Comparison of ENCODE assay signal across 9 cellular contexts in the genomic region with DNA sequence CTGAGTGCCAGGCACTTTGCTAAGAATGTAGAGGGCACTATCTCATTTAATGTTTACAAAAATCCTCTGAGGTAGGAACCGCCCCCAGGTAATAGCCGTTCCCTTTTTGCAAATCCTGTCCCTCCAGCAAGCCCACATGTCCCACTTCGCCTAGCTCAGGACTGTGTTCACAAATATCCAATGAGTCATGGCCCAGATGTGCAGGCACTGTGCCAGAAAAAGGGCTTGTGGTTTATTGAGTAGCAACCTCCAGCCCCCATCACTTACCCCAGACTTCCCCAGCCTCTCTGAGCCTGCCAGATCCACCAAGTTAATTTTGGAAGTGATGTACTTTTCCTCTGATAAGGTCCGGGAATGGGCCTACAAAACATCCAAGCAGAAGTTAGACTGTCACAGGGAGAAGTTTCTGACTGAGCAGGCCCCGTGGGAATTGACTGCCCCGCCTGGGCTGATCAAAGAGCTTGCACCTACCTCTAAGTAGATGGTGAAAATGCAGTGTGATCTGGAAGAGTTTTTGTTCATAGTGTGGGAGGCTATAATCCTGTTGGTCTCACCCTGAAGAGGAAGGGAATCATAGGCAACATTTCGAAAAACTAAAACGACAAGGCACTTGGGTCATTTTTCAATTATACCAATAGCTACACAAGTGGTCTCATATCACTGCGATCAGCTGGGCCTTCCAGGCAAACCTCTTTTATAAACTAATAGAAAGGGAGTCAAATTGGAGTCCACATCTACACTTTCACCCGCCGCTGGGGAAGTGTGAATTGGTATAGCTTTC. TPM values are rescaled to one million over a fixed set of nuclear protein-coding genes. Genes with fewer than 3 reads are reported as not detected.
DNase-seq lines count a peak whose midpoint lies in the region; ATAC-seq and TF ChIP-seq lines count a peak whose summit lies in the region.
"Had no signal": no experiment of that assay in that cellular context is flagged by ENCODE, and none has a peak within 500 bp of the region (broad histone marks: within the 10 kb centered on the region; RNA-seq: fewer than 3 reads in every experiment).

No MANE protein-coding gene starts in this region.

- H3K4me1 Mint-ChIP-seq in T-helper 17 cell (peaks cover 7% of the 10 kb centered on the region), neural progenitor cell (peaks cover 12% of the 10 kb centered on the region)

- no peaks in the 10 kb centered on the region for H3K9me3 Mint-ChIP-seq in neural progenitor cell
- H3K9me3 Mint-ChIP-seq: nephron had no signal

- no peaks in the 10 kb centered on the region for H3F3A ChIP-seq in neural progenitor cell (ENCODE audit: low read depth)

- ATAC-seq in HG03442 (IDR thresholded peaks at IDR 0.05; ENCODE audit: unreplicated experiment), result peak; percentile 42
- peak; percentile 71 for ATAC-seq in T-helper 17 cell

- H4K20me1 ChIP-seq in neural progenitor cell (ENCODE audit: low read depth), result no peaks in the 10 kb centered on the region

- no peaks in the 10 kb centered on the region for H3K36me3 Mint-ChIP-seq in T-helper 17 cell (ENCODE audit: low read depth)
- H3K36me3 Mint-ChIP-seq in neural progenitor cell, result no peaks in the 10 kb centered on the region

- H3K4me3 Mint-ChIP-seq in T-helper 17 cell (no peak overlapping the region), neural progenitor cell (no peak overlapping the region)
- H3K4me3 Mint-ChIP-seq: nephron had no signal

- TF ChIP-seq EP300 in transverse colon (IDR thresholded peaks at IDR 0.05; ENCODE audit: low read depth), result no peak

- H3K4me3 ChIP-seq in dorsolateral prefrontal cortex (no peak overlapping the region), neural progenitor cell (no peak overlapping the region), transverse colon (no peak overlapping the region)

- H3K36me3 ChIP-seq in neural progenitor cell (no peaks in the 10 kb centered on the region), transverse colon (no peaks in the 10 kb centered on the region)

- DNase-seq in ELR (ENCODE audit: low read depth) (peak; percentile 89), T-helper 17 cell (no peak), dorsolateral prefrontal cortex (peak; percentile 6 to 86 (median 62)), neural progenitor cell (ENCODE audit: low spot score) (no peak), transverse colon (peak; percentile 63), NCI-H1930 (lab: John Stamatoyannopoulos, UW) (no peak), DMS114 treated with DMSO at 0.1 percent for 48 hours (lab: John Stamatoyannopoulos, UW; ENCODE audit: unreplicated experiment) (no peak)

- H3K4me1 ChIP-seq in neural progenitor cell (no peaks in the 10 kb centered on the region), transverse colon (peaks cover 0 to 5% (median 0%) of the 10 kb centered on the region in 4 donors)

- no peak overlapping the region for H3K4me2 ChIP-seq in neural progenitor cell

- H3K27me3 ChIP-seq in dorsolateral prefrontal cortex (no peaks in the 10 kb centered on the region), neural progenitor cell (no peaks in the 10 kb centered on the region), transverse colon (no peaks in the 10 kb centered on the region)

- TF ChIP-seq CTCF in dorsolateral prefrontal cortex (IDR thresholded peaks at IDR 0.05 in 54 of 56, conservative IDR thresholded peaks at IDR 0.05 in 2 of 56; ENCODE audit: low read depth in 1 of 56, partially characterized antibody in 56 of 56) (no peak), neural progenitor cell (IDR thresholded peaks at IDR 0.05) (no peak), transverse colon (IDR thresholded peaks at IDR 0.05) (no peak)

- WGBS in transverse colon (ENCODE audit: low coverage in 1 of 2), 2 donors, result 65 to 70% methylated on average over 7 to 11 of the region's 11 CpGs

- H3K27ac Mint-ChIP-seq in T-helper 17 cell (no peak overlapping the region), neural progenitor cell (peak overlapping the region; percentile 87)

- H3K27me3 Mint-ChIP-seq in T-helper 17 cell, result no peaks in the 10 kb centered on the region
- H3K27me3 Mint-ChIP-seq in neural progenitor cell (ENCODE audit: insufficient read depth, low read depth), result peaks cover 4% of the 10 kb centered on the region

- H3K27ac ChIP-seq in dorsolateral prefrontal cortex, result peak overlapping the region in 14 of 59 donors; percentile 4 to 57 (median 24)
- no peak overlapping the region for H3K27ac ChIP-seq in neural progenitor cell
- no peak overlapping the region for H3K27ac ChIP-seq in transverse colon

- H3K9ac ChIP-seq in neural progenitor cell, result no peak overlapping the region

- intact Hi-C loops in dorsolateral prefrontal cortex (cut with DNase I), result no loop called here
- intact Hi-C loops in transverse colon (cut with DNase I; ENCODE audit: low total_unique reads), result no loop called here

- no peak for TF ChIP-seq POLR2A in transverse colon (IDR thresholded peaks at IDR 0.05)

- H2AFZ ChIP-seq in neural progenitor cell (replicated peaks), result no peak overlapping the region

- H3K9me3 ChIP-seq in T-helper 17 cell (ENCODE audit: control insufficient read depth, low read length, poor library complexity, severe bottlenecking), result no peaks in the 10 kb centered on the region
- H3K9me3 ChIP-seq in neural progenitor cell (ENCODE audit: low read depth), result no peaks in the 10 kb centered on the region
- H3K9me3 ChIP-seq in transverse colon, result no peaks in the 10 kb centered on the region

- in situ Hi-C loops in transverse colon (cut with MboI; ENCODE audit: low pct_ligation_motif_present in 1 of 4, low pct_unique_long_range_greater_than_20kb in 1 of 4, low sequenced_read_pairs in 3 of 4), result no loop called here

- H3K79me2 ChIP-seq in neural progenitor cell (ENCODE audit: low read depth), result no peaks in the 10 kb centered on the region

RNA-seq across cellular contexts. Expression of gene KIF9, which starts 15.7 kb away (rescaled TPM):
- total RNA-seq in T-helper 17 cell (10 to 100 TPM; 15.3 to 24.6 TPM), dorsolateral prefrontal cortex (10 to 100 TPM in 44 of 120 experiments, 1 to 10 TPM in 76; 3.1 to 15.9 (median 8.8) TPM), neural progenitor cell (ENCODE audit: low replicate concordance) (4.2 and 6.4 TPM in 2 replicates), transverse colon (1 to 10 TPM in 3 of 4 donors, not detected in 1; 3.7 to 9.4 (median 4.9) TPM)

RNA-seq across cellular contexts. Expression of gene KLHL18, which starts 15.8 kb away (rescaled TPM):
- total RNA-seq in T-helper 17 cell (10 to 100 TPM; 47.0 to 50.8 TPM), dorsolateral prefrontal cortex (10 to 100 TPM; 19.8 to 62.3 (median 38.0) TPM), neural progenitor cell (ENCODE audit: low replicate concordance) (7.3 and 14.0 TPM in 2 replicates), transverse colon (10 to 100 TPM; 12.2 to 48.6 (median 14.5) TPM)

Comparison
In these comparisons a context has a peak if more than half of its experiments do, and no peak if none do; other contexts are left out.
1. DNase-seq: peak in ELR (single experiment), dorsolateral prefrontal cortex (10 of 10) and transverse colon (single experiment); none in T-helper 17 cell (0 of 3), neural progenitor cell (single experiment), NCI-H1930 (0 of 2) and DMS114 treated with DMSO at 0.1 percent for 48 hours (single experiment).